31 cellular contexts compared by ENCODE assay signal in genomic region chr9:1962036-1962535, GRCh38.
"Had no signal": no experiment of that assay in that cellular context is flagged by ENCODE, and none has a peak within 500 bp of the region (broad histone marks: within the 10 kb centered on the region; RNA-seq: fewer than 3 reads in every experiment).

No MANE protein-coding gene starts in this region.

- H3K27me3 ChIP-seq: adrenal gland, body of pancreas, breast epithelium, Peyer's patch had no signal

- H3K4me3 ChIP-seq: adrenal gland, body of pancreas, breast epithelium, Peyer's patch had no signal

- H3K36me3 ChIP-seq: adrenal gland, breast epithelium, Peyer's patch, WERI-Rb-1 had no signal

- H3K9me3 ChIP-seq: adrenal gland, body of pancreas, breast epithelium, Peyer's patch had no signal

- H3K27ac ChIP-seq: adrenal gland, body of pancreas, breast epithelium, KMS-11, Peyer's patch, WERI-Rb-1 had no signal

- H3K36me3 Mint-ChIP-seq: activated naive CD4-positive, alpha-beta T cell treated with anti-CD3 and anti-CD28 coated beads, Interleukin-2, amount 50 U/mL, for 72 hours had no signal

- DNase-seq: activated CD4-positive, alpha-beta memory T cell treated with anti-CD3 and anti-CD28 coated beads, Interleukin-2, amount 10 ng/mL, durations not matched to agents 7 days and 5 days; activated CD4-positive, alpha-beta T cell treated with anti-CD3 and anti-CD28 coated beads for 1 hour; activated CD4-positive, alpha-beta T cell treated with anti-CD3 and anti-CD28 coated beads for 48 hours; activated CD4-positive, CD25-positive, alpha-beta regulatory T cell; activated gamma-delta T cell; activated naive CD4-positive, alpha-beta T cell treated with Interleukin-2 at 50 U/mL for 16 hours; activated T-cell treated with anti-CD3 and anti-CD28 coated beads, Interleukin-2, amount 50 U/mL, for 1 hour; adrenal gland; body of pancreas; caudate nucleus; MM.1S; NCI-H1092 treated with DMSO at 0.1 percent for 48 hours; NCI-H1417; NCI-H146; NCI-H187; NCI-H2029 treated with DMSO at 0.1 percent for 48 hours; NCI-H2107; NCI-H2171; NCI-H510A; NCI-H526; NCI-H748 treated with DMSO at 0.1 percent for 48 hours; NK-92 treated with Interleukin-12 subunit alpha and Interleukin-12 subunit beta, amount 100 ng/mL, for 24 hours; PC-3; Peyer's patch; RPMI8226; T1000; WERI-Rb-1 had no signal

- H3K9me3 Mint-ChIP-seq: activated CD4-positive, alpha-beta memory T cell treated with anti-CD3 and anti-CD28 coated beads, Interleukin-2, amount 10 ng/mL, durations not matched to agents 7 days and 5 days; activated naive CD4-positive, alpha-beta T cell treated with anti-CD3 and anti-CD28 coated beads, Interleukin-2, amount 50 U/mL, for 72 hours; activated T-helper 2 cell treated with anti-CD3 and anti-CD28 coated beads, Interferon-gamma antibody, Interleukin-2, Interleukin-4, amounts not matched to agents 10 μg/mL and 5 μg/mL and 100 μg/mL, durations not matched to agents 14 hours and 24 hours and 36 hours had no signal

- H3K4me1 ChIP-seq: adrenal gland, breast epithelium, Peyer's patch had no signal

- ATAC-seq: activated naive CD4-positive, alpha-beta T cell treated with anti-CD3 and anti-CD28 coated beads, Interleukin-2, amount 50 U/mL, for 72 hours; body of pancreas; PC-3 had no signal

- H3K4me1 Mint-ChIP-seq: activated CD4-positive, alpha-beta memory T cell treated with anti-CD3 and anti-CD28 coated beads, Interleukin-2, amount 10 ng/mL, durations not matched to agents 7 days and 5 days had no signal

- H3K27ac Mint-ChIP-seq: activated CD4-positive, alpha-beta memory T cell treated with anti-CD3 and anti-CD28 coated beads, Interleukin-2, amount 10 ng/mL, durations not matched to agents 7 days and 5 days; activated naive CD4-positive, alpha-beta T cell treated with anti-CD3 and anti-CD28 coated beads, Interleukin-2, amount 50 U/mL, for 72 hours; activated T-helper 2 cell treated with anti-CD3 and anti-CD28 coated beads, Interferon-gamma antibody, Interleukin-2, Interleukin-4, amounts not matched to agents 10 μg/mL and 5 μg/mL and 100 μg/mL, durations not matched to agents 14 hours and 24 hours and 36 hours had no signal

- H3K4me3 Mint-ChIP-seq: activated CD4-positive, alpha-beta memory T cell treated with anti-CD3 and anti-CD28 coated beads, Interleukin-2, amount 10 ng/mL, durations not matched to agents 7 days and 5 days had no signal
